Comparison of ENCODE assay signal across 1 cellular context in genomic region chr17:50423553-50424159, GRCh38.
TF ChIP-seq lines count a peak whose summit lies in the region.

No MANE protein-coding gene starts in this region.

TF ChIP-seq in HepG2, 621 proteins besides CTCF, POLR2A, EP300 and RAD21 (continued from another document and continues in another):
- TF ChIP-seq, protein P1, sequence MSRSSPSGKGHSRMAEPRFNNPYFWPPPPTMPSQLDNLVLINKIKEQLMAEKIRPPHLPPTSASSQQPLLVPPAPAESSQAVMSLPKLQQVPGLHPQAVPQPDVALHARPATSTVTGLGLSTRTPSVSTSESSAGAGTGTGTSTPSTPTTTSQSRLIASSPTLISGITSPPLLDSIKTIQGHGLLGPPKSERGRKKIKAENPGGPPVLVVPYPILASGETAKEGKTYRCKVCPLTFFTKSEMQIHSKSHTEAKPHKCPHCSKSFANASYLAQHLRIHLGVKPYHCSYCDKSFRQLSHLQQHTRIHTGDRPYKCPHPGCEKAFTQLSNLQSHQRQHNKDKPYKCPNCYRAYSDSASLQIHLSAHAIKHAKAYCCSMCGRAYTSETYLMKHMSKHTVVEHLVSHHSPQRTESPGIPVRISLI (CRISPR knock-in tag; IDR thresholded peaks at IDR 0.05; ENCODE audit: borderline replicate concordance), result peak; percentile 70
- no peak for TF ChIP-seq MLXIP (CRISPR knock-in tag; IDR thresholded peaks at IDR 0.05; ENCODE audit: borderline replicate concordance)
- TF ChIP-seq CBX5 (CRISPR knock-in tag; IDR thresholded peaks at IDR 0.05; ENCODE audit: borderline replicate concordance), result no peak
- TF ChIP-seq ZNF432 (CRISPR knock-in tag; IDR thresholded peaks at IDR 0.05; ENCODE audit: borderline replicate concordance), result no peak
- no peak for TF ChIP-seq ZNF75D (CRISPR knock-in tag; IDR thresholded peaks at IDR 0.05; ENCODE audit: borderline replicate concordance)
- TF ChIP-seq ZNF264 (CRISPR knock-in tag; IDR thresholded peaks at IDR 0.05), result no peak
- TF ChIP-seq ZIK1 (CRISPR knock-in tag; IDR thresholded peaks at IDR 0.05; ENCODE audit: borderline replicate concordance, low read depth), result no peak
- no peak for TF ChIP-seq ZNF136 (CRISPR knock-in tag; IDR thresholded peaks at IDR 0.05; ENCODE audit: low read depth)
- TF ChIP-seq HNRNPK (IDR thresholded peaks at IDR 0.05; ENCODE audit: low read depth, low read length, poor library complexity, severe bottlenecking), result no peak
- no peak for TF ChIP-seq ATF5 (CRISPR knock-in tag; IDR thresholded peaks at IDR 0.05; ENCODE audit: low read depth)
- no peak for TF ChIP-seq RNF2 (conservative IDR thresholded peaks at IDR 0.05; ENCODE audit: low read depth)
- TF ChIP-seq HBP1 (CRISPR knock-in tag; IDR thresholded peaks at IDR 0.05; ENCODE audit: low read depth), result 0 out of 2 replicates have a peak, but pooled peaks have one; percentile 46
- no peak for TF ChIP-seq ZBTB38 (CRISPR knock-in tag; IDR thresholded peaks at IDR 0.05)
- no peak for TF ChIP-seq ZNF552 (CRISPR knock-in tag; IDR thresholded peaks at IDR 0.05; ENCODE audit: borderline replicate concordance)
- 0 out of 2 replicates have a peak, but pooled peaks have one; percentile 34 for TF ChIP-seq ZSCAN5A (CRISPR knock-in tag; IDR thresholded peaks at IDR 0.05; ENCODE audit: borderline replicate concordance)
- peak; percentile 79 for TF ChIP-seq CHD4 (IDR thresholded peaks at IDR 0.05; ENCODE audit: borderline replicate concordance, low read length)
- TF ChIP-seq ZNF614 (CRISPR knock-in tag; IDR thresholded peaks at IDR 0.05; ENCODE audit: borderline replicate concordance), result peak; percentile 89
- TF ChIP-seq SP2 (CRISPR knock-in tag; IDR thresholded peaks at IDR 0.05), result peak; percentile 42; the same call in 1 of the 2 replicates
- TF ChIP-seq RAD51 (IDR thresholded peaks at IDR 0.05; ENCODE audit: borderline replicate concordance), result no peak
- TF ChIP-seq ZKSCAN5 (CRISPR knock-in tag; IDR thresholded peaks at IDR 0.05), result no peak
- TF ChIP-seq ZFP41 (CRISPR knock-in tag; IDR thresholded peaks at IDR 0.05; ENCODE audit: borderline replicate concordance), result no peak
- TF ChIP-seq NFKB2 (CRISPR knock-in tag; IDR thresholded peaks at IDR 0.05; ENCODE audit: borderline replicate concordance), result no peak
- no peak for TF ChIP-seq ZNF747 (CRISPR knock-in tag; IDR thresholded peaks at IDR 0.05; ENCODE audit: borderline replicate concordance)
- TF ChIP-seq, protein P2, sequence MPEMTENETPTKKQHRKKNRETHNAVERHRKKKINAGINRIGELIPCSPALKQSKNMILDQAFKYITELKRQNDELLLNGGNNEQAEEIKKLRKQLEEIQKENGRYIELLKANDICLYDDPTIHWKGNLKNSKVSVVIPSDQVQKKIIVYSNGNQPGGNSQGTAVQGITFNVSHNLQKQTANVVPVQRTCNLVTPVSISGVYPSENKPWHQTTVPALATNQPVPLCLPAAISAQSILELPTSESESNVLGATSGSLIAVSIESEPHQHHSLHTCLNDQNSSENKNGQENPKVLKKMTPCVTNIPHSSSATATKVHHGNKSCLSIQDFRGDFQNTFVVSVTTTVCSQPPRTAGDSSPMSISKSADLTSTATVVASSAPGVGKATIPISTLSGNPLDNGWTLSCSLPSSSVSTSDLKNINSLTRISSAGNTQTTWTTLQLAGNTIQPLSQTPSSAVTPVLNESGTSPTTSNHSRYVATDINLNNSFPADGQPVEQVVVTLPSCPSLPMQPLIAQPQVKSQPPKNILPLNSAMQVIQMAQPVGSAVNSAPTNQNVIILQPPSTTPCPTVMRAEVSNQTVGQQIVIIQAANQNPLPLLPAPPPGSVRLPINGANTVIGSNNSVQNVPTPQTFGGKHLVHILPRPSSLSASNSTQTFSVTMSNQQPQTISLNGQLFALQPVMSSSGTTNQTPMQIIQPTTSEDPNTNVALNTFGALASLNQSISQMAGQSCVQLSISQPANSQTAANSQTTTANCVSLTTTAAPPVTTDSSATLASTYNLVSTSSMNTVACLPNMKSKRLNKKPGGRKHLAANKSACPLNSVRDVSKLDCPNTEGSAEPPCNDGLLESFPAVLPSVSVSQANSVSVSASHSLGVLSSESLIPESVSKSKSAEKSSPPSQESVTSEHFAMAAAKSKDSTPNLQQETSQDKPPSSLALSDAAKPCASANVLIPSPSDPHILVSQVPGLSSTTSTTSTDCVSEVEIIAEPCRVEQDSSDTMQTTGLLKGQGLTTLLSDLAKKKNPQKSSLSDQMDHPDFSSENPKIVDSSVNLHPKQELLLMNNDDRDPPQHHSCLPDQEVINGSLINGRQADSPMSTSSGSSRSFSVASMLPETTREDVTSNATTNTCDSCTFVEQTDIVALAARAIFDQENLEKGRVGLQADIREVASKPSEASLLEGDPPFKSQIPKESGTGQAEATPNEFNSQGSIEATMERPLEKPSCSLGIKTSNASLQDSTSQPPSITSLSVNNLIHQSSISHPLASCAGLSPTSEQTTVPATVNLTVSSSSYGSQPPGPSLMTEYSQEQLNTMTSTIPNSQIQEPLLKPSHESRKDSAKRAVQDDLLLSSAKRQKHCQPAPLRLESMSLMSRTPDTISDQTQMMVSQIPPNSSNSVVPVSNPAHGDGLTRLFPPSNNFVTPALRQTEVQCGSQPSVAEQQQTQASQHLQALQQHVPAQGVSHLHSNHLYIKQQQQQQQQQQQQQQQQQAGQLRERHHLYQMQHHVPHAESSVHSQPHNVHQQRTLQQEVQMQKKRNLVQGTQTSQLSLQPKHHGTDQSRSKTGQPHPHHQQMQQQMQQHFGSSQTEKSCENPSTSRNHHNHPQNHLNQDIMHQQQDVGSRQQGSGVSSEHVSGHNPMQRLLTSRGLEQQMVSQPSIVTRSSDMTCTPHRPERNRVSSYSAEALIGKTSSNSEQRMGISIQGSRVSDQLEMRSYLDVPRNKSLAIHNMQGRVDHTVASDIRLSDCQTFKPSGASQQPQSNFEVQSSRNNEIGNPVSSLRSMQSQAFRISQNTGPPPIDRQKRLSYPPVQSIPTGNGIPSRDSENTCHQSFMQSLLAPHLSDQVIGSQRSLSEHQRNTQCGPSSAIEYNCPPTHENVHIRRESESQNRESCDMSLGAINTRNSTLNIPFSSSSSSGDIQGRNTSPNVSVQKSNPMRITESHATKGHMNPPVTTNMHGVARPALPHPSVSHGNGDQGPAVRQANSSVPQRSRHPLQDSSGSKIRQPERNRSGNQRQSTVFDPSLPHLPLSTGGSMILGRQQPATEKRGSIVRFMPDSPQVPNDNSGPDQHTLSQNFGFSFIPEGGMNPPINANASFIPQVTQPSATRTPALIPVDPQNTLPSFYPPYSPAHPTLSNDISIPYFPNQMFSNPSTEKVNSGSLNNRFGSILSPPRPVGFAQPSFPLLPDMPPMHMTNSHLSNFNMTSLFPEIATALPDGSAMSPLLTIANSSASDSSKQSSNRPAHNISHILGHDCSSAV (CRISPR knock-in tag; IDR thresholded peaks at IDR 0.05; ENCODE audit: borderline replicate concordance), result no peak
- TF ChIP-seq ZNF276 (CRISPR knock-in tag; IDR thresholded peaks at IDR 0.05; ENCODE audit: low read depth), result no peak
- TF ChIP-seq KAT2B (IDR thresholded peaks at IDR 0.05; ENCODE audit: borderline replicate concordance, low read depth, low read length), result peak; percentile 79
- no peak for TF ChIP-seq ZNF772 (CRISPR knock-in tag; IDR thresholded peaks at IDR 0.05)
- peak; percentile 79 for TF ChIP-seq TCF7 (IDR thresholded peaks at IDR 0.05; ENCODE audit: low read depth)
- TF ChIP-seq SCMH1 (CRISPR knock-in tag; IDR thresholded peaks at IDR 0.05; ENCODE audit: borderline replicate concordance), result no peak
- TF ChIP-seq EEA1 (CRISPR knock-in tag; IDR thresholded peaks at IDR 0.05; ENCODE audit: borderline replicate concordance), result no peak
- TF ChIP-seq ZNF317 (CRISPR knock-in tag; IDR thresholded peaks at IDR 0.05), result no peak; the same call in 1 of the 2 replicates
- TF ChIP-seq ZNF550 (CRISPR knock-in tag; IDR thresholded peaks at IDR 0.05; ENCODE audit: borderline replicate concordance), result no peak
- TF ChIP-seq ZNF883 (CRISPR knock-in tag; IDR thresholded peaks at IDR 0.05; ENCODE audit: not compliant biosample characterization), result no peak
- TF ChIP-seq MED1 (CRISPR knock-in tag; IDR thresholded peaks at IDR 0.05), result peak; percentile 63
- peak; percentile 60; the same call in 1 of the 2 replicates for TF ChIP-seq SOX13 (IDR thresholded peaks at IDR 0.05)
- peak; percentile 90; a peak in 2 of 4 replicates for TF ChIP-seq SOX13 (CRISPR knock-in tag; conservative IDR thresholded peaks at IDR 0.05 in 1 of 2, IDR thresholded peaks at IDR 0.05 in 1 of 2)
- TF ChIP-seq, protein P3, sequence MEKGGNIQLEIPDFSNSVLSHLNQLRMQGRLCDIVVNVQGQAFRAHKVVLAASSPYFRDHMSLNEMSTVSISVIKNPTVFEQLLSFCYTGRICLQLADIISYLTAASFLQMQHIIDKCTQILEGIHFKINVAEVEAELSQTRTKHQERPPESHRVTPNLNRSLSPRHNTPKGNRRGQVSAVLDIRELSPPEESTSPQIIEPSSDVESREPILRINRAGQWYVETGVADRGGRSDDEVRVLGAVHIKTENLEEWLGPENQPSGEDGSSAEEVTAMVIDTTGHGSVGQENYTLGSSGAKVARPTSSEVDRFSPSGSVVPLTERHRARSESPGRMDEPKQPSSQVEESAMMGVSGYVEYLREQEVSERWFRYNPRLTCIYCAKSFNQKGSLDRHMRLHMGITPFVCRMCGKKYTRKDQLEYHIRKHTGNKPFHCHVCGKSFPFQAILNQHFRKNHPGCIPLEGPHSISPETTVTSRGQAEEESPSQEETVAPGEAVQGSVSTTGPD (CRISPR knock-in tag; IDR thresholded peaks at IDR 0.05), result 0 out of 2 replicates have a peak, but pooled peaks have one; percentile 42
- TF ChIP-seq, protein P4, sequence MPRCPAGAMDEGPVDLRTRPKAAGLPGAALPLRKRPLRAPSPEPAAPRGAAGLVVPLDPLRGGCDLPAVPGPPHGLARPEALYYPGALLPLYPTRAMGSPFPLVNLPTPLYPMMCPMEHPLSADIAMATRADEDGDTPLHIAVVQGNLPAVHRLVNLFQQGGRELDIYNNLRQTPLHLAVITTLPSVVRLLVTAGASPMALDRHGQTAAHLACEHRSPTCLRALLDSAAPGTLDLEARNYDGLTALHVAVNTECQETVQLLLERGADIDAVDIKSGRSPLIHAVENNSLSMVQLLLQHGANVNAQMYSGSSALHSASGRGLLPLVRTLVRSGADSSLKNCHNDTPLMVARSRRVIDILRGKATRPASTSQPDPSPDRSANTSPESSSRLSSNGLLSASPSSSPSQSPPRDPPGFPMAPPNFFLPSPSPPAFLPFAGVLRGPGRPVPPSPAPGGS (CRISPR knock-in tag; IDR thresholded peaks at IDR 0.05), result no peak
- 0 out of 2 replicates have a peak, but pooled peaks have one; percentile 51 for TF ChIP-seq LCORL (IDR thresholded peaks at IDR 0.05)
- TF ChIP-seq LCORL (CRISPR knock-in tag; IDR thresholded peaks at IDR 0.05), result peak; percentile 87
- TF ChIP-seq ZNF468 (CRISPR knock-in tag; IDR thresholded peaks at IDR 0.05), result no peak
